In genomic region chr2:224400886-224401632, GRCh38 we compare ENCODE assay signal across 11 cellular contexts. TPM values are rescaled to one million over a fixed set of nuclear protein-coding genes. Genes with fewer than 3 reads are reported as not detected.
DNase-seq lines count a peak whose midpoint lies in the region; ATAC-seq and TF ChIP-seq lines count a peak whose summit lies in the region.
"Had no signal": no experiment of that assay in that cellular context is flagged by ENCODE, and none has a peak within 500 bp of the region (broad histone marks: within the 10 kb centered on the region; RNA-seq: fewer than 3 reads in every experiment).

No MANE protein-coding gene starts in this region.

- peaks cover 9 to 27% of the 10 kb centered on the region in 2 donors for H3K27me3 Mint-ChIP-seq in CD8-positive, alpha-beta memory T cell

- TF ChIP-seq CTCF in retinal pigment epithelial cell (conservative IDR thresholded peaks at IDR 0.05; ENCODE audit: low read depth, low read length), result no peak
- TF ChIP-seq CTCF in prostate gland (IDR thresholded peaks at IDR 0.05), result no peak

- peak overlapping the region; percentile 24 for H3K4me3 ChIP-seq in CD8-positive, alpha-beta memory T cell (ENCODE audit: low read length)
- H3K4me3 ChIP-seq in retinal pigment epithelial cell (ENCODE audit: low read length) (peak overlapping the region; percentile 9), prostate gland (peak overlapping the region in 1 of 2 donors; percentile 2)
- H3K4me3 ChIP-seq: SK-N-MC had no signal

- POLR2A ChIA-PET in CD8-positive, alpha-beta memory T cell (lab: Charles Lee), result no interaction called here

- DNase-seq in CD8-positive, alpha-beta memory T cell, result no peak
- DNase-seq in UCSD-AML1 (lab: John Stamatoyannopoulos, UW; ENCODE audit: unreplicated experiment), result peak; percentile 59
- no peak for DNase-seq in left ventricle myocardium superior
- no peak for DNase-seq in retinal pigment epithelial cell (ENCODE audit: low read depth)
- no peak for DNase-seq in prostate gland (ENCODE audit: low spot score)
- no peak for DNase-seq in NCI-H526 (lab: John Stamatoyannopoulos, UW)
- DNase-seq in T1000 (lab: John Stamatoyannopoulos, UW), result no peak
- DNase-seq: H7, NCI-H1417 had no signal

- no peaks in the 10 kb centered on the region for H3K36me3 ChIP-seq in CD8-positive, alpha-beta memory T cell (ENCODE audit: insufficient read depth, low read length)
- no peaks in the 10 kb centered on the region for H3K36me3 ChIP-seq in prostate gland

- H3K27me3 ChIP-seq in CD8-positive, alpha-beta memory T cell (ENCODE audit: insufficient read depth, low read length, poor library complexity, severe bottlenecking), result no peaks in the 10 kb centered on the region
- H3K27me3 ChIP-seq in prostate gland (replicated peaks; ENCODE audit: insufficient read depth), result no peaks in the 10 kb centered on the region

- H3K9me3 Mint-ChIP-seq in CD8-positive, alpha-beta memory T cell, result no peaks in the 10 kb centered on the region

- intact Hi-C loops in left ventricle myocardium superior (cut with micrococcal nuclease), result no loop called here
- intact Hi-C loops in prostate gland (cut with DNase I), result no loop called here

- no peak overlapping the region for H3K27ac Mint-ChIP-seq in CD8-positive, alpha-beta memory T cell

- peak overlapping the region; percentile 41 for H3K27ac ChIP-seq in CD8-positive, alpha-beta memory T cell (ENCODE audit: low read depth, low read length)
- H3K27ac ChIP-seq in prostate gland, result no peak overlapping the region
- H3K27ac ChIP-seq: SK-N-MC had no signal

- peak; percentile 51 for ATAC-seq in left ventricle myocardium superior
- ATAC-seq in GM19452 (IDR thresholded peaks at IDR 0.05; ENCODE audit: unreplicated experiment), result no peak

- CTCF ChIA-PET in CD8-positive, alpha-beta memory T cell (lab: Charles Lee), result no interaction called here

- peaks cover 0 to 2% (median 0%) of the 10 kb centered on the region in 3 donors for H3K36me3 Mint-ChIP-seq in CD8-positive, alpha-beta memory T cell

- H3K4me1 Mint-ChIP-seq in CD8-positive, alpha-beta memory T cell, result peaks cover 2 to 11% (median 4%) of the 10 kb centered on the region in 3 donors

- TF ChIP-seq POLR2A in prostate gland (IDR thresholded peaks at IDR 0.05), result no peak

- no peaks in the 10 kb centered on the region for H3K9me3 ChIP-seq in CD8-positive, alpha-beta memory T cell (ENCODE audit: low read length)
- no peaks in the 10 kb centered on the region for H3K9me3 ChIP-seq in prostate gland

- peak overlapping the region in 1 of 7 donors; percentile 64 for H3K4me3 Mint-ChIP-seq in CD8-positive, alpha-beta memory T cell

- 84% methylated on average over 22 of the region's 22 CpGs for WGBS in prostate gland

- no peaks in the 10 kb centered on the region for H3K4me1 ChIP-seq in CD8-positive, alpha-beta memory T cell (ENCODE audit: insufficient read depth, low read length)
- H3K4me1 ChIP-seq in prostate gland (replicated peaks), result no peaks in the 10 kb centered on the region

RNA-seq across cellular contexts. Expression of gene FAM124B, which starts 0.8 kb away (rescaled TPM):
- total RNA-seq in CD8-positive, alpha-beta memory T cell, result not detected
- not detected for polyA plus RNA-seq in CD8-positive, alpha-beta memory T cell
- total RNA-seq in left ventricle myocardium superior (1.2 TPM), prostate gland (under 1 TPM; 0.18 to 0.91 TPM)
